ENCODE assay signal across 1 cellular context in genomic region chrX:143634701-143635442, GRCh38.
TF ChIP-seq lines count a peak whose summit lies in the region.

No MANE protein-coding gene starts in this region.

TF ChIP-seq in HEK293, 187 proteins besides CTCF, POLR2A, EP300 and RAD21 (continued from another document):
- TF ChIP-seq ZBTB6 (tag by site-specific recombination; IDR thresholded peaks at IDR 0.05) (no peak), ZNF585B (tag by site-specific recombination; IDR thresholded peaks at IDR 0.05) (no peak), ZBTB49 (tag by site-specific recombination; IDR thresholded peaks at IDR 0.05; ENCODE audit: low read depth) (no peak), ZSCAN23 (tag by site-specific recombination; IDR thresholded peaks at IDR 0.05) (no peak), ZSCAN16 (tag by site-specific recombination; IDR thresholded peaks at IDR 0.05) (no peak), ZNF214 (tag by site-specific recombination; IDR thresholded peaks at IDR 0.05; ENCODE audit: borderline replicate concordance) (no peak), ZNF624 (tag by site-specific recombination; IDR thresholded peaks at IDR 0.05) (no peak), HOXA7 (CRISPR knock-in tag; IDR thresholded peaks at IDR 0.05; ENCODE audit: borderline replicate concordance) (no peak), ZFP3 (tag by site-specific recombination; IDR thresholded peaks at IDR 0.05; ENCODE audit: low read depth) (no peak), ZNF146 (tag by site-specific recombination; IDR thresholded peaks at IDR 0.05) (no peak)
